ENCODE assay signal across 8 cellular contexts in genomic region chrX:72121381-72121780, GRCh38. TPM values are rescaled to one million over a fixed set of nuclear protein-coding genes. Genes with fewer than 3 reads are reported as not detected.
DNase-seq lines count a peak whose midpoint lies in the region; ATAC-seq, FAIRE-seq and TF ChIP-seq lines count a peak whose summit lies in the region.

No MANE protein-coding gene starts in this region.

- CTCF ChIA-PET in GM12878 (lab: Yijun Ruan, JAX): interaction anchor here (1.3 to 9.8 kb wide), 2 partner anchors 101 to 156 kb away, joined by 3 to 81 read pairs; partner anchors contain the start of gene RPS4X

- H3K9me3 ChIP-seq in GM12878 (replicated peaks; ENCODE audit: control insufficient read depth, insufficient read depth, low read length): no peaks in the 10 kb centered on the region
- H3K9me3 ChIP-seq in transverse colon: no peaks in the 10 kb centered on the region

- no peak overlapping the region for H2AFZ ChIP-seq in GM12878 (ENCODE audit: control insufficient read depth, low read depth, low read length)

- H3K36me3 ChIP-seq in GM12878 (ENCODE audit: control insufficient read depth in 2 of 2, insufficient read depth in 2 of 2, low read length in 1 of 2) (no peaks in the 10 kb centered on the region), transverse colon (no peaks in the 10 kb centered on the region)

- H3K4me2 ChIP-seq in GM12878 (ENCODE audit: control insufficient read depth, insufficient read depth): peak overlapping the region; percentile 30

- TF ChIP-seq RAD21 in GM12878 (IDR thresholded peaks at IDR 0.05; ENCODE audit: insufficient read depth, low read depth, low read length): no peak

- intact Hi-C loops in GM12878 (cut with micrococcal nuclease; ENCODE audit: unreplicated experiment) (no loop called here), transverse colon (cut with DNase I; ENCODE audit: low total_unique reads) (no loop called here)

- POLR2A ChIA-PET in GM12878 (lab: Charles Lee): no interaction called here

- H4K20me1 ChIP-seq in GM12878 (ENCODE audit: control insufficient read depth, insufficient read depth): no peaks in the 10 kb centered on the region

- H3K9ac ChIP-seq in GM12878 (ENCODE audit: control insufficient read depth, insufficient read depth, low read length): no peak overlapping the region

- in situ Hi-C loops in GM12878 (cut with MboI): no loop called here
- in situ Hi-C loops in transverse colon (cut with MboI; ENCODE audit: low pct_ligation_motif_present in 1 of 4, low pct_unique_long_range_greater_than_20kb in 1 of 4, low sequenced_read_pairs in 3 of 4): loop anchor here in 2 of 4 donors (10.0 kb wide), 2 partner anchors 97 to 117 kb away; no protein-coding TSS in a partner anchor

- TF ChIP-seq POLR2A in GM12878 (IDR thresholded peaks at IDR 0.05; ENCODE audit: low read depth, low read length): no peak
- TF ChIP-seq POLR2A in transverse colon (IDR thresholded peaks at IDR 0.05): no peak

- WGBS in GM12878 (ENCODE audit: insufficient coverage, insufficient replicate concordance, low lambda C conversion rate, missing lambda C conversion rate): 2% methylated on average over 3 of the region's 3 CpGs
- 37 to 100% methylated on average over 1 to 3 of the region's 3 CpGs for WGBS in transverse colon (ENCODE audit: low coverage in 1 of 2), 2 donors

- BruUV-seq in GM12878 (replicated peaks; lab: Mats Ljungman, UMichigan): no TSS peak

- ATAC-seq in GM18511 (IDR thresholded peaks at IDR 0.05; ENCODE audit: unreplicated experiment) (peak; percentile 71), GM12878 (peak; percentile 41), left lobe of liver (peak; percentile 67), GM19328 (IDR thresholded peaks at IDR 0.05; ENCODE audit: unreplicated experiment) (no peak)

- H3K27me3 ChIP-seq in GM12878 (replicated peaks in 1 of 2; ENCODE audit: control insufficient read depth in 2 of 2, insufficient read depth in 2 of 2, low read length in 1 of 2): no peaks in the 10 kb centered on the region; a peak in 2 of 4 replicates
- H3K27me3 ChIP-seq in transverse colon: no peaks in the 10 kb centered on the region

- H3K4me1 ChIP-seq in GM12878 (ENCODE audit: control insufficient read depth, insufficient read depth, low read length) (0 out of 2 replicates have a peak, but pooled peaks cover 2% of the 10 kb centered on the region), transverse colon (peaks cover 3 to 32% (median 10%) of the 10 kb centered on the region in 4 donors)

- FAIRE-seq in GM12878 (lab: Jason Lieb, UNC): no peak

- H3K4me3 ChIP-seq in GM12878 (no peak overlapping the region), transverse colon (no peak overlapping the region)

- TF ChIP-seq CTCF in GM12878 (IDR thresholded peaks at IDR 0.05 in 2 of 3, conservative IDR thresholded peaks at IDR 0.05 in 1 of 3; ENCODE audit: control insufficient read depth in 2 of 3, extremely low read depth in 1 of 3, insufficient read depth in 1 of 3, low read depth in 3 of 3, low read length in 3 of 3) (no peak), transverse colon (IDR thresholded peaks at IDR 0.05) (no peak)

- TF ChIP-seq EP300 in GM12878 (IDR thresholded peaks at IDR 0.05; ENCODE audit: borderline replicate concordance in 1 of 2, control insufficient read depth in 1 of 2, low read depth in 2 of 2, low read length in 2 of 2): no peak
- TF ChIP-seq EP300 in transverse colon (IDR thresholded peaks at IDR 0.05; ENCODE audit: low read depth): no peak

- DNase-seq in A172 (ENCODE audit: low spot score): peak; percentile 70
- DNase-seq in NCI-H446 (lab: John Stamatoyannopoulos, UW): peak; percentile 26 to 61
- DNase-seq in GM12878 (ENCODE audit: low read depth, low spot score): no peak
- no peak for DNase-seq in left lobe of liver (ENCODE audit: low spot score)
- DNase-seq in transverse colon: peak; percentile 42
- no peak for DNase-seq in NCI-H2029 treated with DMSO at 0.1 percent for 48 hours (lab: John Stamatoyannopoulos, UW)

- H3K79me2 ChIP-seq in GM12878 (ENCODE audit: control insufficient read depth, insufficient read depth, low read length): no peaks in the 10 kb centered on the region

- SMC1A ChIA-PET in GM12878 (lab: Charles Lee; ENCODE audit: uncharacterized antibody, unreplicated experiment): interaction anchor here (0.9 to 1.6 kb wide), 2 partner anchors 9 to 101 kb away, joined by 4 read pairs; no protein-coding TSS in a partner anchor

- no peak overlapping the region for H3K27ac ChIP-seq in GM12878 (ENCODE audit: control insufficient read depth, insufficient read depth)
- H3K27ac ChIP-seq in transverse colon: peak overlapping the region; percentile 54 to 76 (median 70)

- RAD21 ChIA-PET in GM12878 (lab: Charles Lee; ENCODE audit: unreplicated experiment): no interaction called here

TF ChIP-seq in GM12878, 131 proteins besides CTCF, POLR2A, EP300 and RAD21:
- TF ChIP-seq MAX (IDR thresholded peaks at IDR 0.05; ENCODE audit: low read depth, low read length) (no peak), HCFC1 (IDR thresholded peaks at IDR 0.05; ENCODE audit: low read length) (no peak), CREM (IDR thresholded peaks at IDR 0.05; ENCODE audit: low read depth) (no peak), BCL11A (IDR thresholded peaks at IDR 0.05; ENCODE audit: low read depth, low read length) (no peak), RCOR1 (conservative IDR thresholded peaks at IDR 0.05; ENCODE audit: low read depth, low read length) (no peak), CEBPB (IDR thresholded peaks at IDR 0.05; ENCODE audit: borderline replicate concordance in 1 of 2, low read depth in 2 of 2, low read length in 2 of 2) (no peak), TARDBP (IDR thresholded peaks at IDR 0.05; ENCODE audit: borderline replicate concordance) (no peak), SRF (IDR thresholded peaks at IDR 0.05; ENCODE audit: low read depth in 2 of 2, low read length in 2 of 2) (no peak), ZNF217 (IDR thresholded peaks at IDR 0.05) (no peak), KDM1A (IDR thresholded peaks at IDR 0.05; ENCODE audit: borderline replicate concordance) (no peak), POU2F2 (IDR thresholded peaks at IDR 0.05; ENCODE audit: borderline replicate concordance, low read depth, low read length) (no peak)
TF ChIP-seq in GM12878: peak in this region for 0.

RNA-seq across cellular contexts. Expression of gene RTL5, which starts 10.3 kb away (rescaled TPM):
- 0.14 and 0.89 TPM in 2 replicates for total RNA-seq in A172 (2014; rRNA removed; shearing (Covaris generic))
- total RNA-seq in GM12878 (2013; cell fraction: nucleolus; rRNA removed): not detected in 2 replicates
- total RNA-seq in GM12878 (2014; rRNA removed) (under 0.01 and 0.11 TPM in 2 replicates), GM12878 (2014; rRNA removed; fragmentation: Illumina TruSeq; extraction: Trizol) (not detected in 2 replicates), GM12878 (2021) (0.05 and 0.10 TPM in 2 replicates), left lobe of liver (3.1 TPM), transverse colon (1 to 10 TPM; 1.3 to 6.0 (median 2.5) TPM)
- 0.25 TPM for polyA plus RNA-seq in GM12878 (2011; ENCODE audit: low read depth)
- polyA plus RNA-seq in GM12878 (2011; rRNA removed) (not detected in 2 replicates), GM12878 (2014; fragmentation: Illumina TruSeq; extraction: Trizol) (0.01 TPM in 1 of 2 replicates, not detected in the other), GM12878 (2014; fragmentation: Nextera tagmentation; extraction: Ambion mirVana) (not detected), GM12878 (2014; rRNA removed) (0.03 and 0.05 TPM in 2 replicates), GM12878 (2016; fragmentation: Nextera tagmentation; extraction: Ambion mirVana) (under 1 TPM in 1 of 2 experiments, not detected in 1; 0.08 TPM)
- polyA plus RNA-seq in GM12878 (2011; cell fraction: cytosol; rRNA removed): not detected in 2 replicates
- polyA plus RNA-seq in GM12878 (2011; cell fraction: nucleus; rRNA removed): 0.06 and 0.15 TPM in 2 replicates
- polyA plus RNA-seq in GM12878 (2012): 0.28 and 0.34 TPM in 2 replicates
- not detected in 2 replicates for polyA minus RNA-seq in GM12878 (2011; rRNA and poly(A)+ RNA removed)
- not detected in 2 replicates for polyA minus RNA-seq in GM12878 (2011; cell fraction: cytosol; rRNA and poly(A)+ RNA removed)
- polyA minus RNA-seq in GM12878 (2011; cell fraction: nucleus; rRNA and poly(A)+ RNA removed): not detected in 2 replicates

Comparison
In these comparisons a context has a peak if more than half of its experiments do, and no peak if none do; other contexts are left out.
1. DNase-seq: peak in A172 (single experiment), NCI-H446 (2 of 2) and transverse colon (single experiment); none in GM12878 (single experiment), left lobe of liver (single experiment) and NCI-H2029 treated with DMSO at 0.1 percent for 48 hours (single experiment).